ENCODE assay signal across 13 cellular contexts in genomic region chr4:40548256-40548655, GRCh38.
DNase-seq lines count a peak whose midpoint lies in the region; ATAC-seq, FAIRE-seq and TF ChIP-seq lines count a peak whose summit lies in the region.
"Had no signal": no experiment of that assay in that cellular context is flagged by ENCODE, and none has a peak within 500 bp of the region (broad histone marks: within the 10 kb centered on the region; RNA-seq: fewer than 3 reads in every experiment).

No MANE protein-coding gene starts in this region.

- peaks cover 21% of the 10 kb centered on the region for H3K4me1 Mint-ChIP-seq in mesothelial cell of epicardium
- peaks cover 22% of the 10 kb centered on the region for H3K4me1 Mint-ChIP-seq in type B pancreatic cell (ENCODE audit: unreplicated experiment)
- H3K4me1 Mint-ChIP-seq in stimulated activated naive B cell treated with anti-CD40 and anti-IgM and Interleukin-4, amounts not matched to agents 10 μg/mL and 1 μg/mL and 100 μg/mL, for 72 hours, result peaks cover 15 to 26% of the 10 kb centered on the region in 2 donors

- DNase-seq in HTR-8/SVneo (ENCODE audit: insufficient read length, low spot score) (peak; percentile 53), astrocyte of the hippocampus (ENCODE audit: low read depth, low spot score) (peak; percentile 76), mesothelial cell of epicardium (ENCODE audit: low spot score in 2 of 2, unreplicated experiment in 2 of 2) (no peak), type B pancreatic cell (ENCODE audit: extremely low spot score, unreplicated experiment) (no peak), erythroblast (lab: John Stamatoyannopoulos, UW) (no peak)
- no peak for DNase-seq in stimulated activated naive B cell treated with anti-CD40 and anti-IgM and Interleukin-4, amounts not matched to agents 10 μg/mL and 1 μg/mL and 100 μg/mL, for 72 hours
- DNase-seq: activated CD4-positive, alpha-beta T cell treated with anti-CD3 and anti-CD28 coated beads for 1 hour; activated T-cell treated with anti-CD3 and anti-CD28 coated beads, Interleukin-2, amount 50 U/mL, for 4 hours; anterior cingulate cortex; COR-L47; SW 1271 had no signal

- no peak for TF ChIP-seq CTCF in mesothelial cell of epicardium (IDR thresholded peaks at IDR 0.05; ENCODE audit: unreplicated experiment)
- no peak for TF ChIP-seq CTCF in type B pancreatic cell (conservative IDR thresholded peaks at IDR 0.05)

- FAIRE-seq in HTR-8/SVneo (lab: Jason Lieb, UNC), result peak; percentile 46

- H3K27me3 Mint-ChIP-seq in mesothelial cell of epicardium (ENCODE audit: low read depth) (no peaks in the 10 kb centered on the region), type B pancreatic cell (no peaks in the 10 kb centered on the region)
- H3K27me3 Mint-ChIP-seq in stimulated activated naive B cell treated with anti-CD40 and anti-IgM and Interleukin-4, amounts not matched to agents 10 μg/mL and 1 μg/mL and 100 μg/mL, for 72 hours, result no peaks in the 10 kb centered on the region
- H3K27me3 Mint-ChIP-seq: stimulated activated naive CD8-positive, alpha-beta T cell treated with anti-CD3 and anti-CD28 coated beads, Interleukin-15, Interleukin-2, amounts not matched to agents 100 ng/mL and 50 ng/mL, for 24 hours had no signal

- no peak for TF ChIP-seq POLR2A in erythroblast (IDR thresholded peaks at IDR 0.05; ENCODE audit: low read length)

- H3K27ac Mint-ChIP-seq in mesothelial cell of epicardium, result peak overlapping the region; percentile 1
- peak overlapping the region; percentile 61 for H3K27ac Mint-ChIP-seq in type B pancreatic cell
- H3K27ac Mint-ChIP-seq in stimulated activated naive B cell treated with anti-CD40 and anti-IgM and Interleukin-4, amounts not matched to agents 10 μg/mL and 1 μg/mL and 100 μg/mL, for 72 hours, result no peak overlapping the region
- H3K27ac Mint-ChIP-seq: stimulated activated naive CD8-positive, alpha-beta T cell treated with anti-CD3 and anti-CD28 coated beads, Interleukin-15, Interleukin-2, amounts not matched to agents 100 ng/mL and 50 ng/mL, for 24 hours had no signal

- H3K9me3 Mint-ChIP-seq in mesothelial cell of epicardium, result no peaks in the 10 kb centered on the region
- no peaks in the 10 kb centered on the region for H3K9me3 Mint-ChIP-seq in type B pancreatic cell
- H3K9me3 Mint-ChIP-seq in stimulated activated naive B cell treated with anti-CD40 and anti-IgM and Interleukin-4, amounts not matched to agents 10 μg/mL and 1 μg/mL and 100 μg/mL, for 72 hours, result no peaks in the 10 kb centered on the region
- H3K9me3 Mint-ChIP-seq: activated T-cell treated with anti-CD3 and anti-CD28 coated beads, Interleukin-2, amount 50 U/mL, for 4 hours; stimulated activated naive CD8-positive, alpha-beta T cell treated with anti-CD3 and anti-CD28 coated beads, Interleukin-15, Interleukin-2, amounts not matched to agents 100 ng/mL and 50 ng/mL, for 24 hours had no signal

- H3K4me3 Mint-ChIP-seq in mesothelial cell of epicardium (no peak overlapping the region), type B pancreatic cell (no peak overlapping the region)
- H3K4me3 Mint-ChIP-seq in stimulated activated naive B cell treated with anti-CD40 and anti-IgM and Interleukin-4, amounts not matched to agents 10 μg/mL and 1 μg/mL and 100 μg/mL, for 72 hours, result no peak overlapping the region
- H3K4me3 Mint-ChIP-seq: activated T-cell treated with anti-CD3 and anti-CD28 coated beads, Interleukin-2, amount 50 U/mL, for 4 hours; stimulated activated naive CD8-positive, alpha-beta T cell treated with anti-CD3 and anti-CD28 coated beads, Interleukin-15, Interleukin-2, amounts not matched to agents 100 ng/mL and 50 ng/mL, for 24 hours had no signal

- no peak for ATAC-seq in GM21737 (IDR thresholded peaks at IDR 0.05; ENCODE audit: unreplicated experiment)
- no peak for ATAC-seq in stimulated activated naive B cell treated with anti-CD40 and anti-IgM and Interleukin-4, amounts not matched to agents 10 μg/mL and 1 μg/mL and 100 μg/mL, for 72 hours (replicated peaks)
- ATAC-seq: activated T-cell treated with anti-CD3 and anti-CD28 coated beads, Interleukin-2, amount 50 U/mL, for 4 hours had no signal

- H3K36me3 Mint-ChIP-seq in mesothelial cell of epicardium (peaks cover 11% of the 10 kb centered on the region), type B pancreatic cell (no peaks in the 10 kb centered on the region)
- H3K36me3 Mint-ChIP-seq in stimulated activated naive B cell treated with anti-CD40 and anti-IgM and Interleukin-4, amounts not matched to agents 10 μg/mL and 1 μg/mL and 100 μg/mL, for 72 hours, result no peaks in the 10 kb centered on the region

Comparison
In these comparisons a context has a peak if more than half of its experiments do, and no peak if none do; other contexts are left out.
1. DNase-seq: peak in HTR-8/SVneo (single experiment) and astrocyte of the hippocampus (single experiment); none in mesothelial cell of epicardium (0 of 2), type B pancreatic cell (single experiment), erythroblast (0 of 2) and stimulated activated naive B cell treated with anti-CD40 and anti-IgM and Interleukin-4, amounts not matched to agents 10 μg/mL and 1 μg/mL and 100 μg/mL, for 72 hours (single experiment).